9 cellular contexts compared by ENCODE assay signal in the genomic region with DNA sequence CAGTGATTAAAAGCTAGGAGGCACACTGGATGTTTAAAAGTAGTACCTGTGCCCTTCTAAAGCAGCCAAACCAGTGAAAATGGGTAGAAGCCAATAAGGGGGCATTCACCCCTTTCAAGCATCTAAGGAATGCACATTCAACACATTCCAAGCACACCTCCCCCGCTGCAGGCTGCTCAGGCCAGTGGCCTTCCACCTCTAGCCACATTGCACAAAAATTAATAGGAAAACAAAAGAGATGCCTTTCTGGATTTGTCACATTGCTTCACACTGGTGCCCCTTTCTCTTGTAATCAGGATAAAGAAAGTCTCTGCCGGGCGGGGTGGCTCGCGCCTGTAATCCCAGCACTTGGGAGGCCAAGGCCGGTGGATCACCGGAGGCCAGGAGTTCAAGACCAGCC.
DNase-seq lines count a peak whose midpoint lies in the region; ATAC-seq, FAIRE-seq and TF ChIP-seq lines count a peak whose summit lies in the region.
"Had no signal": no experiment of that assay in that cellular context is flagged by ENCODE, and none has a peak within 500 bp of the region (broad histone marks: within the 10 kb centered on the region; RNA-seq: fewer than 3 reads in every experiment).

No MANE protein-coding gene starts in this region.

- TF ChIP-seq EP300 in HepG2 (IDR thresholded peaks at IDR 0.05; ENCODE audit: low read depth in 2 of 2, low read length in 2 of 2) = no peak
- no peak for TF ChIP-seq EP300 in HepG2 (CRISPR knock-in tag; IDR thresholded peaks at IDR 0.05; ENCODE audit: borderline replicate concordance)

- intact Hi-C loops in Right ventricle myocardium superior (cut with DNase I) (no loop called here), Right ventricle myocardium inferior (cut with DNase I) (no loop called here), HepG2 (cut with micrococcal nuclease; ENCODE audit: unreplicated experiment) (no loop called here)

- POLR2A ChIA-PET in HepG2 (lab: Yijun Ruan, JAX) = no interaction called here

- FAIRE-seq in HepG2 (lab: Jason Lieb, UNC) (no peak), urothelium cell line (lab: Jason Lieb, UNC) (peak; percentile 84)

- H3K4me1 ChIP-seq in HepG2 (ENCODE audit: insufficient read depth, low read length) = peaks cover 10% of the 10 kb centered on the region

- H3K4me2 ChIP-seq in HepG2 (ENCODE audit: low read depth, low read length) = no peak overlapping the region

- no peak overlapping the region for H3K9ac ChIP-seq in HepG2 (ENCODE audit: insufficient read depth, low read depth, low read length)

- no peaks in the 10 kb centered on the region for H3K79me2 ChIP-seq in HepG2 (ENCODE audit: insufficient read depth, low read length)

- H4K20me1 ChIP-seq in HepG2 (ENCODE audit: insufficient read depth, low read length) = no peaks in the 10 kb centered on the region

- no peaks in the 10 kb centered on the region for H3K9me3 ChIP-seq in HepG2 (ENCODE audit: low read length)

- ATAC-seq in Right ventricle myocardium superior (ENCODE audit: poor library complexity) = peak; percentile 79
- ATAC-seq in Right ventricle myocardium inferior = no peak
- peak; percentile 94 for ATAC-seq in HepG2
- ATAC-seq in HG03520 (IDR thresholded peaks at IDR 0.05; ENCODE audit: unreplicated experiment) = no peak
- no peak for ATAC-seq in GM19452 (IDR thresholded peaks at IDR 0.05; ENCODE audit: unreplicated experiment)

- CTCF ChIA-PET in HepG2 (lab: Yijun Ruan, JAX; ENCODE audit: low intra/inter-chr PET ratio, low total read pairs) = no interaction called here

- H3K4me3 ChIP-seq in HepG2 (replicated peaks in 1 of 3; ENCODE audit: insufficient read depth in 1 of 3, low read depth in 2 of 3, low read length in 3 of 3) = no peak overlapping the region

- in situ Hi-C loops in T47D (cut with HindIII; ENCODE audit: low pct_unique_long_range_greater_than_20kb, low sequenced_read_pairs) = no loop called here
- in situ Hi-C loops in HepG2 (cut with HindIII; ENCODE audit: extremely low pct_ligation_motif_present, low pct_unique_long_range_greater_than_20kb) = no loop called here

- H3K27me3 ChIP-seq in HepG2 (ENCODE audit: control insufficient read depth in 1 of 2, insufficient read depth in 2 of 2, low read length in 2 of 2) = no peaks in the 10 kb centered on the region

- TF ChIP-seq RAD21 in HepG2 (CRISPR knock-in tag; IDR thresholded peaks at IDR 0.05) = no peak

- TF ChIP-seq POLR2A in HepG2 (IDR thresholded peaks at IDR 0.05; ENCODE audit: insufficient read depth in 1 of 2, low read depth in 2 of 2, low read length in 2 of 2) = no peak

- DNase-seq in Right ventricle myocardium superior = peak; percentile 31
- DNase-seq in Right ventricle myocardium inferior (ENCODE audit: missing footprints) = no peak
- DNase-seq in T47D (ENCODE audit: low read depth in 1 of 2, low spot score in 1 of 2) = peak; percentile 11 to 95
- peak; percentile 51 for DNase-seq in HepG2 (ENCODE audit: low spot score)
- peak; percentile 81 for DNase-seq in urothelium cell line (ENCODE audit: low spot score)
- DNase-seq in NCI-H146 (lab: John Stamatoyannopoulos, UW) = no peak

- TF ChIP-seq CTCF in HepG2 (CRISPR knock-in tag; IDR thresholded peaks at IDR 0.05) = no peak

- WGBS in HepG2 (ENCODE audit: low lambda C conversion rate) = 0% methylated on average over 4 of the region's 7 CpGs

- H3K27ac ChIP-seq in HepG2 (ENCODE audit: extremely low read length, insufficient read depth, low read length) = no peak overlapping the region
- H3K27ac ChIP-seq: 22Rv1 had no signal

- H3K36me3 ChIP-seq in HepG2 (replicated peaks in 1 of 2; ENCODE audit: control insufficient read depth in 1 of 2, insufficient read depth in 2 of 2, low read length in 2 of 2) = no peaks in the 10 kb centered on the region

- no TSS peak for BruUV-seq in HepG2 (replicated peaks; lab: Mats Ljungman, UMichigan)

- no peak overlapping the region for H2AFZ ChIP-seq in HepG2 (ENCODE audit: low read length)

TF ChIP-seq in HepG2, 621 proteins besides CTCF, POLR2A, EP300 and RAD21:
- TF ChIP-seq, protein P1, sequence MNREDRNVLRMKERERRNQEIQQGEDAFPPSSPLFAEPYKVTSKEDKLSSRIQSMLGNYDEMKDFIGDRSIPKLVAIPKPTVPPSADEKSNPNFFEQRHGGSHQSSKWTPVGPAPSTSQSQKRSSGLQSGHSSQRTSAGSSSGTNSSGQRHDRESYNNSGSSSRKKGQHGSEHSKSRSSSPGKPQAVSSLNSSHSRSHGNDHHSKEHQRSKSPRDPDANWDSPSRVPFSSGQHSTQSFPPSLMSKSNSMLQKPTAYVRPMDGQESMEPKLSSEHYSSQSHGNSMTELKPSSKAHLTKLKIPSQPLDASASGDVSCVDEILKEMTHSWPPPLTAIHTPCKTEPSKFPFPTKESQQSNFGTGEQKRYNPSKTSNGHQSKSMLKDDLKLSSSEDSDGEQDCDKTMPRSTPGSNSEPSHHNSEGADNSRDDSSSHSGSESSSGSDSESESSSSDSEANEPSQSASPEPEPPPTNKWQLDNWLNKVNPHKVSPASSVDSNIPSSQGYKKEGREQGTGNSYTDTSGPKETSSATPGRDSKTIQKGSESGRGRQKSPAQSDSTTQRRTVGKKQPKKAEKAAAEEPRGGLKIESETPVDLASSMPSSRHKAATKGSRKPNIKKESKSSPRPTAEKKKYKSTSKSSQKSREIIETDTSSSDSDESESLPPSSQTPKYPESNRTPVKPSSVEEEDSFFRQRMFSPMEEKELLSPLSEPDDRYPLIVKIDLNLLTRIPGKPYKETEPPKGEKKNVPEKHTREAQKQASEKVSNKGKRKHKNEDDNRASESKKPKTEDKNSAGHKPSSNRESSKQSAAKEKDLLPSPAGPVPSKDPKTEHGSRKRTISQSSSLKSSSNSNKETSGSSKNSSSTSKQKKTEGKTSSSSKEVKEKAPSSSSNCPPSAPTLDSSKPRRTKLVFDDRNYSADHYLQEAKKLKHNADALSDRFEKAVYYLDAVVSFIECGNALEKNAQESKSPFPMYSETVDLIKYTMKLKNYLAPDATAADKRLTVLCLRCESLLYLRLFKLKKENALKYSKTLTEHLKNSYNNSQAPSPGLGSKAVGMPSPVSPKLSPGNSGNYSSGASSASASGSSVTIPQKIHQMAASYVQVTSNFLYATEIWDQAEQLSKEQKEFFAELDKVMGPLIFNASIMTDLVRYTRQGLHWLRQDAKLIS (CRISPR knock-in tag; IDR thresholded peaks at IDR 0.05) = no peak
- TF ChIP-seq RCOR2 (CRISPR knock-in tag; IDR thresholded peaks at IDR 0.05) = no peak
- peak; percentile 34; the same call in 1 of the 2 replicates for TF ChIP-seq RXRA (CRISPR knock-in tag; IDR thresholded peaks at IDR 0.05)
- TF ChIP-seq, protein P2, sequence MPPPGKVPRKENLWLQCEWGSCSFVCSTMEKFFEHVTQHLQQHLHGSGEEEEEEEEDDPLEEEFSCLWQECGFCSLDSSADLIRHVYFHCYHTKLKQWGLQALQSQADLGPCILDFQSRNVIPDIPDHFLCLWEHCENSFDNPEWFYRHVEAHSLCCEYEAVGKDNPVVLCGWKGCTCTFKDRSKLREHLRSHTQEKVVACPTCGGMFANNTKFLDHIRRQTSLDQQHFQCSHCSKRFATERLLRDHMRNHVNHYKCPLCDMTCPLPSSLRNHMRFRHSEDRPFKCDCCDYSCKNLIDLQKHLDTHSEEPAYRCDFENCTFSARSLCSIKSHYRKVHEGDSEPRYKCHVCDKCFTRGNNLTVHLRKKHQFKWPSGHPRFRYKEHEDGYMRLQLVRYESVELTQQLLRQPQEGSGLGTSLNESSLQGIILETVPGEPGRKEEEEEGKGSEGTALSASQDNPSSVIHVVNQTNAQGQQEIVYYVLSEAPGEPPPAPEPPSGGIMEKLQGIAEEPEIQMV (CRISPR knock-in tag; IDR thresholded peaks at IDR 0.05; ENCODE audit: low read depth) = no peak
- TF ChIP-seq ZMYM2 (CRISPR knock-in tag; IDR thresholded peaks at IDR 0.05) = no peak
- TF ChIP-seq ZNF281 (CRISPR knock-in tag; IDR thresholded peaks at IDR 0.05; ENCODE audit: borderline replicate concordance) = peak; percentile 51; the same call in 1 of the 2 replicates
- TF ChIP-seq ZNF282 (IDR thresholded peaks at IDR 0.05; ENCODE audit: partially characterized antibody) = no peak
- TF ChIP-seq MXD1 (CRISPR knock-in tag; IDR thresholded peaks at IDR 0.05) = no peak
- TF ChIP-seq TEAD3 (CRISPR knock-in tag; optimal IDR thresholded peaks at IDR 0.05; ENCODE audit: borderline replicate concordance) = peak; percentile 79
- TF ChIP-seq SOX6 (IDR thresholded peaks at IDR 0.05) = no peak
- TF ChIP-seq SOX6 (CRISPR knock-in tag; IDR thresholded peaks at IDR 0.05) = peak; percentile 74
- no peak for TF ChIP-seq SOX13 (IDR thresholded peaks at IDR 0.05)
- TF ChIP-seq SOX13 (CRISPR knock-in tag; conservative IDR thresholded peaks at IDR 0.05 in 1 of 2, IDR thresholded peaks at IDR 0.05 in 1 of 2) = peak in 1 of 2 experiments; percentile 42; a peak in 2 of 4 replicates

Comparison
In these comparisons a context has a peak if more than half of its experiments do, and no peak if none do; other contexts are left out.
1. ATAC-seq: peak in Right ventricle myocardium superior (single experiment) and HepG2 (single experiment); none in Right ventricle myocardium inferior (single experiment), HG03520 (single experiment) and GM19452 (single experiment).
2. DNase-seq: peak in Right ventricle myocardium superior (single experiment), T47D (2 of 2), HepG2 (single experiment) and urothelium cell line (single experiment); none in Right ventricle myocardium inferior (single experiment) and NCI-H146 (single experiment).